In the genomic region with DNA sequence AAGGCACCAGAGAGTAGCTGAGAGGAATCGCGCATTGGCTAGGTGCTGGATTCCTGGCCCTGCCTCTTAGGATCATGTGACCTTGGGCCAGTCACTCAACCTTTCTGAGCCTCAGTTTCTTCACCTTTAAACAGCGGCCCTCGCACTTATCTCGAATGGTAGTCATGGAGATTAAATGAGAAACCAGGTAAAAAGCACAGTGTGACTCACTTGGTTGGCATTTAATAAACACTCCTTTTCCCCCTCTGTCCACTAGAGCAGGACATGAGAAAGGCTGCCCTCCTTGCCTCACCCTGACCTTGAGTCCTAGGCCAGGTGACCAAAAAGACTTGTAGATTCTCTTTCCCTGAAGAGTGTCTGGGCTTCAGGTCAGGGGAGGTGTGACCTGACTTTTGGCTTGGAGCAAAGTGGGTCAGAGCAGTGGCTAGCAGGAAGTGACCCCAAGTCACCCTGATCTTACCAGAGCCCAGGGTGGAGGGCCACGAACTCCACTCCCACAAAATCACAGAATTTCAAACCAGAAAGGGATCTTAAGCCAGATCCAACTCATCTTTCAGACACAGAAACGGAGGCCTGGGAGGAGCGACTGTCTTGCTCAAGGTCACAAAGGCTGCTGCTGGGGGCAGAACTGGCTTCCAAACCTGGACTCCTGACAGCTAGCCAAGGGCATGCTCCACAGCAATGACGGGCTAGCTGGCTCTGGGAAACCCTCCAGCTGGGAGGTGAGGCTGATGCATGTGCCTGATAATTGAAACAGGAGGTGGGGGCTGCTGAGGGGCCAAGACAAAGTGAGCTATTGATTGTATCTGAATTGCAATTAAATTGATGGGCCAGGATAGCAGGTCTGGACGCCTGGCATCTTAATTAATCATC, we compare ENCODE assay signal across 11 cellular contexts.
DNase-seq lines count a peak whose midpoint lies in the region; ATAC-seq, FAIRE-seq and TF ChIP-seq lines count a peak whose summit lies in the region.
"Had no signal": no experiment of that assay in that cellular context is flagged by ENCODE, and none has a peak within 500 bp of the region (broad histone marks: within the 10 kb centered on the region; RNA-seq: fewer than 3 reads in every experiment).

No MANE protein-coding gene starts in this region.

- no peak for TF ChIP-seq RAD21 in A549 (conservative IDR thresholded peaks at IDR 0.05 in 1 of 2, IDR thresholded peaks at IDR 0.05 in 1 of 2)
- no peak for TF ChIP-seq RAD21 in Ishikawa (IDR thresholded peaks at IDR 0.05; ENCODE audit: low read depth)

- H3K4me3 ChIP-seq in A549: no peak overlapping the region
- no peak overlapping the region for H3K4me3 ChIP-seq in cardiac fibroblast (replicated peaks in 1 of 2; ENCODE audit: low read depth in 2 of 2, low read length in 2 of 2)
- H3K4me3 ChIP-seq in lung: no peak overlapping the region
- no peak overlapping the region for H3K4me3 ChIP-seq in gastroesophageal sphincter

- POLR2A ChIA-PET in A549 (lab: Yijun Ruan, JAX): no interaction called here

- no peak for TF ChIP-seq EP300 in A549 (IDR thresholded peaks at IDR 0.05)
- peak; percentile 23; the same call in 1 of the 2 replicates for TF ChIP-seq EP300 in Ishikawa (IDR thresholded peaks at IDR 0.05; ENCODE audit: borderline replicate concordance)
- TF ChIP-seq EP300 in gastroesophageal sphincter (IDR thresholded peaks at IDR 0.05): no peak

- peak overlapping the region; percentile 56 for H3K4me2 ChIP-seq in A549

- TF ChIP-seq POLR2A in A549 (IDR thresholded peaks at IDR 0.05; ENCODE audit: low read length): no peak
- no peak for TF ChIP-seq POLR2A in gastroesophageal sphincter (IDR thresholded peaks at IDR 0.05)

- H3K36me3 ChIP-seq in lung (ENCODE audit: control insufficient read depth in 2 of 2, insufficient read depth in 2 of 2, low read length in 2 of 2): peaks cover 8 to 50% of the 10 kb centered on the region in 2 donors
- peaks cover 0 to 96% of the 10 kb centered on the region in 2 donors for H3K36me3 ChIP-seq in gastroesophageal sphincter

- 65% methylated on average over 9 of the region's 10 CpGs for WGBS in A549 (ENCODE audit: missing lambda C conversion rate)
- 73 to 85% methylated on average over 10 of the region's 10 CpGs for WGBS in lung, 2 donors
- 66 to 87% methylated on average over 5 to 7 of the region's 10 CpGs for WGBS in gastroesophageal sphincter (ENCODE audit: low coverage in 1 of 2), 2 donors

- H3K27me3 ChIP-seq in lung (ENCODE audit: control insufficient read depth, insufficient read depth) (no peaks in the 10 kb centered on the region), gastroesophageal sphincter (no peaks in the 10 kb centered on the region)

- CTCF ChIA-PET in A549 (lab: Yijun Ruan, JAX): interaction anchor here (0.6 to 30.4 kb wide), 5 partner anchors 104 to 381 kb away, joined by 3 to 1025 read pairs (median 33); a partner anchor contains a TSS

- H3K27ac ChIP-seq in A549 (peak overlapping the region in 1 of 2 experiments; percentile 53; a peak in 3 of 6 replicates), lung (ENCODE audit: low read depth in 1 of 2, low read length in 1 of 2) (peak overlapping the region; percentile 20 to 74), gastroesophageal sphincter (no peak overlapping the region)

- TF ChIP-seq CTCF in A549 (IDR thresholded peaks at IDR 0.05): no peak
- peak; percentile 14 for TF ChIP-seq CTCF in cardiac fibroblast (IDR thresholded peaks at IDR 0.05; ENCODE audit: low read depth, low read length)
- TF ChIP-seq CTCF in lung (IDR thresholded peaks at IDR 0.05; ENCODE audit: control extremely low read depth, extremely low read depth): no peak
- TF ChIP-seq CTCF in gastroesophageal sphincter (IDR thresholded peaks at IDR 0.05): no peak

- peak; percentile 44 to 61 for DNase-seq in A549 (ENCODE audit: low read depth in 1 of 2, low spot score in 1 of 2)
- DNase-seq in cardiac fibroblast (ENCODE audit: low read depth in 2 of 2): no peak
- DNase-seq in lung (ENCODE audit: low spot score): peak; percentile 65
- no peak for DNase-seq in dedifferentiated amniotic fluid mesenchymal stem cell (ENCODE audit: extremely low spot score)
- DNase-seq in hypothalamus (lab: John Stamatoyannopoulos, UW): no peak
- DNase-seq: activated CD8-positive, alpha-beta memory T cell treated with anti-CD3 and anti-CD28 coated beads, Interleukin-2, amount 50 U/mL, for 48 hours; left colon; posterior cingulate gyrus had no signal

- peaks cover 17% of the 10 kb centered on the region for H3K4me1 ChIP-seq in A549
- H3K4me1 ChIP-seq in lung (ENCODE audit: control insufficient read depth in 2 of 2, insufficient read depth in 2 of 2, low read length in 2 of 2): peaks cover 0 to 2% of the 10 kb centered on the region in 2 donors
- H3K4me1 ChIP-seq in gastroesophageal sphincter: peaks cover 0 to 27% (median 6%) of the 10 kb centered on the region in 3 donors

- no peak for FAIRE-seq in A549 (lab: Jason Lieb, UNC)

- no peaks in the 10 kb centered on the region for H3K9me3 ChIP-seq in A549
- H3K9me3 ChIP-seq in lung (ENCODE audit: control insufficient read depth in 2 of 2, insufficient read depth in 1 of 2, low read length in 1 of 2): no peaks in the 10 kb centered on the region
- H3K9me3 ChIP-seq in gastroesophageal sphincter: no peaks in the 10 kb centered on the region

- peak; percentile 40 to 47; a peak in 4 of 6 replicates for ATAC-seq in A549
- peak; percentile 60 for ATAC-seq in lung (ENCODE audit: insufficient read depth, low FRiP score)
- ATAC-seq in HG03097 (IDR thresholded peaks at IDR 0.05; ENCODE audit: low FRiP score, unreplicated experiment): no peak
- ATAC-seq in gastroesophageal sphincter: no peak

TF ChIP-seq in A549, 52 proteins besides CTCF, POLR2A, EP300 and RAD21 (continues in another document):
- TF ChIP-seq, protein P1, sequence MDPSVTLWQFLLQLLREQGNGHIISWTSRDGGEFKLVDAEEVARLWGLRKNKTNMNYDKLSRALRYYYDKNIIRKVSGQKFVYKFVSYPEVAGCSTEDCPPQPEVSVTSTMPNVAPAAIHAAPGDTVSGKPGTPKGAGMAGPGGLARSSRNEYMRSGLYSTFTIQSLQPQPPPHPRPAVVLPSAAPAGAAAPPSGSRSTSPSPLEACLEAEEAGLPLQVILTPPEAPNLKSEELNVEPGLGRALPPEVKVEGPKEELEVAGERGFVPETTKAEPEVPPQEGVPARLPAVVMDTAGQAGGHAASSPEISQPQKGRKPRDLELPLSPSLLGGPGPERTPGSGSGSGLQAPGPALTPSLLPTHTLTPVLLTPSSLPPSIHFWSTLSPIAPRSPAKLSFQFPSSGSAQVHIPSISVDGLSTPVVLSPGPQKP (IDR thresholded peaks at IDR 0.05; ENCODE audit: low read depth, low read length): no peak
- TF ChIP-seq TFCP2L1 (CRISPR knock-in tag; IDR thresholded peaks at IDR 0.05) (no peak), MAZ (IDR thresholded peaks at IDR 0.05; ENCODE audit: borderline replicate concordance, low read depth, low read length) (no peak), ZNF302 (CRISPR knock-in tag; IDR thresholded peaks at IDR 0.05) (no peak), ESRRA (IDR thresholded peaks at IDR 0.05; ENCODE audit: borderline replicate concordance, low read length) (peak; percentile 74; the same call in 1 of the 2 replicates), RFX5 (IDR thresholded peaks at IDR 0.05) (no peak)
- TF ChIP-seq, protein P2, sequence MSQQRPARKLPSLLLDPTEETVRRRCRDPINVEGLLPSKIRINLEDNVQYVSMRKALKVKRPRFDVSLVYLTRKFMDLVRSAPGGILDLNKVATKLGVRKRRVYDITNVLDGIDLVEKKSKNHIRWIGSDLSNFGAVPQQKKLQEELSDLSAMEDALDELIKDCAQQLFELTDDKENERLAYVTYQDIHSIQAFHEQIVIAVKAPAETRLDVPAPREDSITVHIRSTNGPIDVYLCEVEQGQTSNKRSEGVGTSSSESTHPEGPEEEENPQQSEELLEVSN (IDR thresholded peaks at IDR 0.05; ENCODE audit: borderline replicate concordance, low read depth): no peak

TF ChIP-seq in Ishikawa, 13 proteins besides CTCF, POLR2A, EP300 and RAD21 (continues in another document):
- TF ChIP-seq ZBTB7A (IDR thresholded peaks at IDR 0.05; ENCODE audit: low read depth) (0 out of 2 replicates have a peak, but pooled peaks have one; percentile 29), NFIC (IDR thresholded peaks at IDR 0.05) (peak; percentile 36), TCF12 (IDR thresholded peaks at IDR 0.05; ENCODE audit: low read depth) (no peak), TAF1 (IDR thresholded peaks at IDR 0.05; ENCODE audit: low read depth) (0 out of 2 replicates have a peak, but pooled peaks have one; percentile 15), CEBPB (IDR thresholded peaks at IDR 0.05) (no peak), FOXM1 (IDR thresholded peaks at IDR 0.05; ENCODE audit: borderline replicate concordance, low read depth) (no peak)
- TF ChIP-seq, protein P3, sequence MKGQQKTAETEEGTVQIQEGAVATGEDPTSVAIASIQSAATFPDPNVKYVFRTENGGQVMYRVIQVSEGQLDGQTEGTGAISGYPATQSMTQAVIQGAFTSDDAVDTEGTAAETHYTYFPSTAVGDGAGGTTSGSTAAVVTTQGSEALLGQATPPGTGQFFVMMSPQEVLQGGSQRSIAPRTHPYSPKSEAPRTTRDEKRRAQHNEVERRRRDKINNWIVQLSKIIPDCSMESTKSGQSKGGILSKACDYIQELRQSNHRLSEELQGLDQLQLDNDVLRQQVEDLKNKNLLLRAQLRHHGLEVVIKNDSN (IDR thresholded peaks at IDR 0.05): peak; percentile 82
- TF ChIP-seq, protein P4, sequence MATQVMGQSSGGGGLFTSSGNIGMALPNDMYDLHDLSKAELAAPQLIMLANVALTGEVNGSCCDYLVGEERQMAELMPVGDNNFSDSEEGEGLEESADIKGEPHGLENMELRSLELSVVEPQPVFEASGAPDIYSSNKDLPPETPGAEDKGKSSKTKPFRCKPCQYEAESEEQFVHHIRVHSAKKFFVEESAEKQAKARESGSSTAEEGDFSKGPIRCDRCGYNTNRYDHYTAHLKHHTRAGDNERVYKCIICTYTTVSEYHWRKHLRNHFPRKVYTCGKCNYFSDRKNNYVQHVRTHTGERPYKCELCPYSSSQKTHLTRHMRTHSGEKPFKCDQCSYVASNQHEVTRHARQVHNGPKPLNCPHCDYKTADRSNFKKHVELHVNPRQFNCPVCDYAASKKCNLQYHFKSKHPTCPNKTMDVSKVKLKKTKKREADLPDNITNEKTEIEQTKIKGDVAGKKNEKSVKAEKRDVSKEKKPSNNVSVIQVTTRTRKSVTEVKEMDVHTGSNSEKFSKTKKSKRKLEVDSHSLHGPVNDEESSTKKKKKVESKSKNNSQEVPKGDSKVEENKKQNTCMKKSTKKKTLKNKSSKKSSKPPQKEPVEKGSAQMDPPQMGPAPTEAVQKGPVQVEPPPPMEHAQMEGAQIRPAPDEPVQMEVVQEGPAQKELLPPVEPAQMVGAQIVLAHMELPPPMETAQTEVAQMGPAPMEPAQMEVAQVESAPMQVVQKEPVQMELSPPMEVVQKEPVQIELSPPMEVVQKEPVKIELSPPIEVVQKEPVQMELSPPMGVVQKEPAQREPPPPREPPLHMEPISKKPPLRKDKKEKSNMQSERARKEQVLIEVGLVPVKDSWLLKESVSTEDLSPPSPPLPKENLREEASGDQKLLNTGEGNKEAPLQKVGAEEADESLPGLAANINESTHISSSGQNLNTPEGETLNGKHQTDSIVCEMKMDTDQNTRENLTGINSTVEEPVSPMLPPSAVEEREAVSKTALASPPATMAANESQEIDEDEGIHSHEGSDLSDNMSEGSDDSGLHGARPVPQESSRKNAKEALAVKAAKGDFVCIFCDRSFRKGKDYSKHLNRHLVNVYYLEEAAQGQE (IDR thresholded peaks at IDR 0.05; ENCODE audit: low read depth): no peak

Comparison
In these comparisons a context has a peak if more than half of its experiments do, and no peak if none do; other contexts are left out.
1. ATAC-seq: peak in A549 (2 of 2) and lung (single experiment); none in HG03097 (single experiment) and gastroesophageal sphincter (single experiment).
2. DNase-seq: peak in A549 (2 of 2) and lung (single experiment); none in cardiac fibroblast (0 of 2), dedifferentiated amniotic fluid mesenchymal stem cell (single experiment) and hypothalamus (0 of 51).
3. H3K27ac ChIP-seq: peak in lung (2 of 2); none in gastroesophageal sphincter (0 of 4).